24 cellular contexts compared by ENCODE assay signal in the genomic region with DNA sequence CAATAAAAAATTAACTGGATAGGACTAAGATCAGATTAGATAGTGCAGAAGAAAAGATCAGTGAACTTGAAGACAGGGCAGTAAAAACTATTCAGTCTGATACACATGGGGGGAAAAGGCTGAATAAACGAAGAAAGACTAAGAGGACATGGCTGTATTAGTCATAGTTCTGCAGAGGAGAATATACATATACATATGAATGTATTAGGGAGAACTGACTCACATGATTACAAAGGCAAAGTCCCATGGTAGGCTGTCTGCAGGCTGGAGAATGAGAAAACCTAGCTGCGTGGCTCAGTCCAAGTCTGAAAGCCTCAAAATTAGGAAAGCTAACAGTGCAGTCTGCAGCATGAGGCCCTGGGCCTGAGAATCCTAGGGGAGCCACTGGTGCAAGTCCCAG.
"Had no signal": no experiment of that assay in that cellular context is flagged by ENCODE, and none has a peak within 500 bp of the region (broad histone marks: within the 10 kb centered on the region; RNA-seq: fewer than 3 reads in every experiment).

No MANE protein-coding gene starts in this region.

- H3K27me3 ChIP-seq: ascending aorta, body of pancreas, Peyer's patch had no signal

- ATAC-seq: activated CD8-positive, alpha-beta T cell treated with anti-CD3 and anti-CD28 coated beads for 36 hours; body of pancreas; Right ventricle myocardium inferior; T-cell had no signal

- H3K9me3 Mint-ChIP-seq: activated CD8-positive, alpha-beta T cell treated with anti-CD3 and anti-CD28 coated beads for 36 hours; activated T-cell treated with anti-CD3 and anti-CD28 coated beads, Interleukin-2, amount 50 U/mL, for 72 hours; T-cell had no signal

- H3K4me1 Mint-ChIP-seq: T-cell had no signal

- H3K4me3 Mint-ChIP-seq: activated CD8-positive, alpha-beta T cell treated with anti-CD3 and anti-CD28 coated beads for 36 hours; activated T-cell treated with anti-CD3 and anti-CD28 coated beads, Interleukin-2, amount 50 U/mL, for 72 hours; T-cell had no signal

- H3K36me3 ChIP-seq: ascending aorta, Peyer's patch had no signal

- H3K4me1 ChIP-seq: ascending aorta, body of pancreas, Peyer's patch had no signal

- H3K27ac ChIP-seq: ascending aorta, body of pancreas, Peyer's patch, SK-N-MC, VCaP had no signal

- H3K4me3 ChIP-seq: ascending aorta, body of pancreas, Peyer's patch, SK-N-MC had no signal

- DNase-seq: activated CD4-positive, CD25-positive, alpha-beta regulatory T cell; activated CD8-positive, alpha-beta memory T cell treated with anti-CD3 and anti-CD28 coated beads, Interleukin-2, amount 50 U/mL, for 4 hours; activated CD8-positive, alpha-beta T cell treated with anti-CD3 and anti-CD28 coated beads for 36 hours; activated naive CD4-positive, alpha-beta T cell treated with anti-CD3 and anti-CD28 coated beads, Interleukin-2, amount 50 U/mL, for 16 hours; activated T-cell treated with anti-CD3 and anti-CD28 coated beads, Interleukin-2, amount 50 U/mL, for 72 hours; amniotic stem cell; body of pancreas; IMR-90; Kasumi-1; KBM-7; NCI-H1105 treated with DMSO at 0.1 percent for 48 hours; NCI-H1436 treated with DMSO at 0.1 percent for 48 hours; NCI-H187; NCI-H2081; NCI-H446; NCI-H524; Peyer's patch; T-cell; T-helper 2 cell; T1000 had no signal

- H3K27ac Mint-ChIP-seq: activated CD8-positive, alpha-beta T cell treated with anti-CD3 and anti-CD28 coated beads for 36 hours; activated T-cell treated with anti-CD3 and anti-CD28 coated beads, Interleukin-2, amount 50 U/mL, for 72 hours; T-cell had no signal

- H3K9me3 ChIP-seq: ascending aorta, body of pancreas, Peyer's patch had no signal

- H3K36me3 Mint-ChIP-seq: T-cell had no signal
